In the genomic region with DNA sequence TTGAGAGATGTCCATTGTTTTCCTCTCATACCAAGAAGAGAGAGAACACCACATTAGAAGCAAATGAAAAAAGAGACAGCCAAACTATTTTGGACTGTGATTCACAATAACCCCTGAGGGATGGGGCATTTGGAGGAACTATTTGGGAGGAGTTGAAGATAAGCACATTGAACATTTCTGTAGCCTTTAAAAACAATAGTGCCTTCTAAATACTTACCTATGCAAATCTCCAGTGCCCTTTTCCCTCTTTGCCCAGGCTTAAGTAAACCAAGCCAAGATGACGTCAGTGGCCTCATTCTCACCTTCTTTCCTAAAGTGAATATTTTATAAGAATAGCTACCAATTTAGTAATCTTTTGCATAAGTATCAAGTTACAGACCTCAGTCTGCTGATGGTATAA, we compare ENCODE assay signal across 17 cellular contexts.
"Had no signal": no experiment of that assay in that cellular context is flagged by ENCODE, and none has a peak within 500 bp of the region (broad histone marks: within the 10 kb centered on the region; RNA-seq: fewer than 3 reads in every experiment).

No MANE protein-coding gene starts in this region.

- H3K79me2 ChIP-seq: parathyroid adenoma had no signal

- H3K9me3 ChIP-seq: colonic mucosa, suprapubic skin, vagina had no signal

- H3K36me3 Mint-ChIP-seq: activated CD4-positive, alpha-beta memory T cell treated with anti-CD3 and anti-CD28 coated beads for 36 hours; activated CD8-positive, alpha-beta memory T cell treated with anti-CD3 and anti-CD28 coated beads, Interleukin-2, amount 10 ng/mL, durations not matched to agents 7 days and 5 days; activated naive CD8-positive, alpha-beta T cell; T-cell had no signal

- H3K9ac ChIP-seq: parathyroid adenoma had no signal

- ATAC-seq: activated CD8-positive, alpha-beta memory T cell treated with anti-CD3 and anti-CD28 coated beads, Interleukin-2, amount 10 ng/mL, durations not matched to agents 7 days and 5 days; left lobe of liver; T-cell had no signal

- DNase-seq: activated B cell treated with CpG ODN at 0.5 μM for 24 hours; activated CD4-positive, alpha-beta memory T cell treated with anti-CD3 and anti-CD28 coated beads for 36 hours; activated CD4-positive, alpha-beta T cell treated with anti-CD3 and anti-CD28 coated beads for 4 hours; activated CD8-positive, alpha-beta memory T cell treated with anti-CD3 and anti-CD28 coated beads, Interleukin-2, amount 10 ng/mL, durations not matched to agents 7 days and 5 days; central memory CD4-positive, alpha-beta T cell; colonic mucosa; mammary epithelial cell; midbrain; T-cell had no signal

- H3K4me3 ChIP-seq: colonic mucosa, suprapubic skin, vagina had no signal

- H3K36me3 ChIP-seq: colonic mucosa, suprapubic skin, vagina had no signal

- H3K4me1 Mint-ChIP-seq: activated B cell treated with CpG ODN at 0.5 μM for 24 hours; activated CD8-positive, alpha-beta memory T cell treated with anti-CD3 and anti-CD28 coated beads, Interleukin-2, amount 10 ng/mL, durations not matched to agents 7 days and 5 days had no signal

- H3K9me3 Mint-ChIP-seq: activated B cell treated with CpG ODN at 0.5 μM for 24 hours; activated CD4-positive, alpha-beta memory T cell treated with anti-CD3 and anti-CD28 coated beads for 36 hours; nephron; T-cell had no signal

- FAIRE-seq: islet of Langerhans had no signal

- H3K27me3 Mint-ChIP-seq: activated B cell treated with CpG ODN at 0.5 μM for 24 hours; activated CD4-positive, alpha-beta memory T cell treated with anti-CD3 and anti-CD28 coated beads for 36 hours; activated CD8-positive, alpha-beta memory T cell treated with anti-CD3 and anti-CD28 coated beads, Interleukin-2, amount 10 ng/mL, durations not matched to agents 7 days and 5 days; stimulated activated naive CD8-positive, alpha-beta T cell treated with anti-CD3 and anti-CD28 coated beads, Interleukin-15, Interleukin-2, amounts not matched to agents 100 ng/mL and 50 ng/mL, for 24 hours; T-cell had no signal

- H3K4me1 ChIP-seq: parathyroid adenoma, vagina had no signal

- H3K27me3 ChIP-seq: colonic mucosa, suprapubic skin, vagina had no signal

- H2AFZ ChIP-seq: parathyroid adenoma had no signal

- H3K27ac ChIP-seq: colonic mucosa, parathyroid adenoma, suprapubic skin, vagina had no signal

- H3K27ac Mint-ChIP-seq: activated B cell treated with CpG ODN at 0.5 μM for 24 hours; activated CD4-positive, alpha-beta memory T cell treated with anti-CD3 and anti-CD28 coated beads for 36 hours; activated CD8-positive, alpha-beta memory T cell treated with anti-CD3 and anti-CD28 coated beads, Interleukin-2, amount 10 ng/mL, durations not matched to agents 7 days and 5 days; activated naive CD8-positive, alpha-beta T cell; nephron; stimulated activated naive CD8-positive, alpha-beta T cell treated with anti-CD3 and anti-CD28 coated beads, Interleukin-15, Interleukin-2, amounts not matched to agents 100 ng/mL and 50 ng/mL, for 24 hours; T-cell had no signal

- H3K4me3 Mint-ChIP-seq: activated B cell treated with CpG ODN at 0.5 μM for 24 hours; activated CD4-positive, alpha-beta memory T cell treated with anti-CD3 and anti-CD28 coated beads for 36 hours; activated CD8-positive, alpha-beta memory T cell treated with anti-CD3 and anti-CD28 coated beads, Interleukin-2, amount 10 ng/mL, durations not matched to agents 7 days and 5 days; activated naive CD8-positive, alpha-beta T cell; nephron; stimulated activated naive CD8-positive, alpha-beta T cell treated with anti-CD3 and anti-CD28 coated beads, Interleukin-15, Interleukin-2, amounts not matched to agents 100 ng/mL and 50 ng/mL, for 24 hours; T-cell had no signal
